Comparison of ENCODE assay signal across 12 cellular contexts in genomic region chr7:47293884-47294568, GRCh38.
A peak's percentile ranks its signal among the peaks of the same experiment; 100 is the strongest.
DNase-seq lines count a peak whose midpoint lies in the region; ATAC-seq, FAIRE-seq and TF ChIP-seq lines count a peak whose summit lies in the region.
"Had no signal": no experiment of that assay in that cellular context is flagged by ENCODE, and none has a peak within 500 bp of the region (broad histone marks: within the 10 kb centered on the region; RNA-seq: fewer than 3 reads in every experiment).

No MANE protein-coding gene starts in this region.

- H3K27me3 ChIP-seq in GM23248 (replicated peaks; ENCODE audit: insufficient read depth) = no peaks in the 10 kb centered on the region
- no peaks in the 10 kb centered on the region for H3K27me3 ChIP-seq in skeletal muscle tissue (ENCODE audit: control insufficient read depth in 3 of 3, insufficient read depth in 3 of 3, low read length in 3 of 3)

- H3K36me3 ChIP-seq in GM23248 (ENCODE audit: low read depth) (peaks cover 28% of the 10 kb centered on the region; the same call in 1 of the 2 replicates), skeletal muscle tissue (ENCODE audit: control insufficient read depth in 3 of 3, insufficient read depth in 3 of 3, low read length in 3 of 3) (peaks cover 15 to 25% (median 23%) of the 10 kb centered on the region in 3 donors)

- H3F3A ChIP-seq in GM23248 (ENCODE audit: insufficient read depth) = peaks cover 49% of the 10 kb centered on the region

- H3K9ac ChIP-seq in GM23248 = no peak overlapping the region
- H3K9ac ChIP-seq in skeletal muscle tissue (ENCODE audit: low read depth in 1 of 3, low read length in 3 of 3) = peak overlapping the region in 1 of 3 donors; percentile 25

- no peak for FAIRE-seq in H54 (lab: Jason Lieb, UNC)

- ATAC-seq in left lobe of liver (peak; percentile 38), HG03280 (IDR thresholded peaks at IDR 0.05; ENCODE audit: unreplicated experiment) (no peak), HG03097 (IDR thresholded peaks at IDR 0.05; ENCODE audit: low FRiP score, unreplicated experiment) (no peak)
- ATAC-seq: activated CD4-positive, alpha-beta T cell treated with anti-CD3 and anti-CD28 coated beads for 36 hours; naive thymus-derived CD4-positive, alpha-beta T cell had no signal

- no peaks in the 10 kb centered on the region for H3K9me2 ChIP-seq in GM23248 (ENCODE audit: insufficient read depth)

- TF ChIP-seq POLR2A in H54 (IDR thresholded peaks at IDR 0.05; ENCODE audit: low read depth, low read length) = no peak

- DNase-seq in GM23248 (peak; percentile 77), choroid plexus epithelial cell (ENCODE audit: low read depth) (peak; percentile 76), left lobe of liver (ENCODE audit: low spot score) (no peak), H54 (ENCODE audit: insufficient read length, low spot score) (no peak), NCI-H1694 (lab: John Stamatoyannopoulos, UW) (no peak)
- DNase-seq: activated CD4-positive, alpha-beta T cell treated with anti-CD3 and anti-CD28 coated beads for 36 hours; activated effector memory CD4-positive, alpha-beta T cell treated with anti-CD3 and anti-CD28 coated beads, Interleukin-2, amount 50 U/mL, for 16 hours; naive thymus-derived CD4-positive, alpha-beta T cell; stimulated activated CD4-positive, alpha-beta T cell treated with anti-CD3 and anti-CD28 coated beads, Interleukin-2, amount 100 ng/mL, for 24 hours had no signal

- no peak overlapping the region for H2AFZ ChIP-seq in GM23248

- in situ Hi-C loops in GM23248 (cut with MboI) = no loop called here

- TF ChIP-seq CTCF in choroid plexus epithelial cell (conservative IDR thresholded peaks at IDR 0.05; ENCODE audit: low read depth, low read length) = no peak

- H3K9me3 ChIP-seq in GM23248 (ENCODE audit: low read depth) = no peaks in the 10 kb centered on the region
- no peaks in the 10 kb centered on the region for H3K9me3 ChIP-seq in skeletal muscle tissue (ENCODE audit: control insufficient read depth in 3 of 3, low read length in 3 of 3)

- H3K4me3 ChIP-seq in GM23248 = no peak overlapping the region
- no peak overlapping the region for H3K4me3 ChIP-seq in choroid plexus epithelial cell (ENCODE audit: low read depth, low read length)
- no peak overlapping the region for H3K4me3 ChIP-seq in skeletal muscle tissue (ENCODE audit: low read length in 3 of 3)

- H3K79me2 ChIP-seq in GM23248 (ENCODE audit: insufficient read depth) = no peaks in the 10 kb centered on the region

- no peaks in the 10 kb centered on the region for H4K20me1 ChIP-seq in GM23248 (ENCODE audit: insufficient read depth)

- peaks cover 48% of the 10 kb centered on the region for H3K4me1 ChIP-seq in GM23248 (ENCODE audit: insufficient read depth)
- peaks cover 19 to 38% (median 21%) of the 10 kb centered on the region in 3 donors for H3K4me1 ChIP-seq in skeletal muscle tissue (ENCODE audit: control insufficient read depth in 3 of 3, insufficient read depth in 3 of 3, low read length in 3 of 3)

- peak overlapping the region; percentile 8 for H3K4me2 ChIP-seq in GM23248 (ENCODE audit: unreplicated experiment)

- H3K27ac ChIP-seq in GM23248 (peak overlapping the region; percentile 56), skeletal muscle tissue (ENCODE audit: low read depth, low read length) (peak overlapping the region; percentile 65)

- WGBS in GM23248 (ENCODE audit: low coverage in 1 of 2, low lambda C conversion rate in 2 of 2, missing lambda C conversion rate in 2 of 2), 2 experiments = 13 to 26% methylated on average over 6 of the region's 6 CpGs

Comparison
In these comparisons a context has a peak if more than half of its experiments do, and no peak if none do; other contexts are left out.
1. DNase-seq: peak in GM23248 (single experiment) and choroid plexus epithelial cell (single experiment); none in left lobe of liver (single experiment), H54 (single experiment) and NCI-H1694 (single experiment).